Comparison of ENCODE assay signal across 16 cellular contexts in genomic region chr12:111645433-111645832, GRCh38. TPM values are rescaled to one million over a fixed set of nuclear protein-coding genes. Genes with fewer than 3 reads are reported as not detected.
A peak's percentile ranks its signal among the peaks of the same experiment; 100 is the strongest.
DNase-seq lines count a peak whose midpoint lies in the region; ATAC-seq and TF ChIP-seq lines count a peak whose summit lies in the region.
"Had no signal": no experiment of that assay in that cellular context is flagged by ENCODE, and none has a peak within 500 bp of the region (broad histone marks: within the 10 kb centered on the region; RNA-seq: fewer than 3 reads in every experiment).

No MANE protein-coding gene starts in this region.

- H2AFZ ChIP-seq in OCI-LY7 (ENCODE audit: low read length), result no peak overlapping the region
- H2AFZ ChIP-seq in MM.1S (ENCODE audit: low read length), result no peak overlapping the region

- DNase-seq in EH (ENCODE audit: low read depth) (peak; percentile 63), LoVo (ENCODE audit: low spot score) (peak; percentile 45), choroid plexus epithelial cell (ENCODE audit: low read depth) (peak; percentile 59), mesothelial cell of epicardium (ENCODE audit: low spot score in 2 of 2, unreplicated experiment in 2 of 2) (no peak), OCI-LY7 (ENCODE audit: low spot score) (no peak), HuH-7 (ENCODE audit: low spot score) (no peak), MM.1S (no peak)
- DNase-seq: activated gamma-delta T cell; brain microvascular endothelial cell; hypothalamus; MV-4-11; naive B cell; stimulated activated naive CD8-positive, alpha-beta T cell treated with anti-CD3 and anti-CD28 coated beads, Interleukin-15, amount 100 ng/mL, for 72 hours; T-helper 2 cell had no signal

- no peak overlapping the region for H3K4me3 Mint-ChIP-seq in mesothelial cell of epicardium
- H3K4me3 Mint-ChIP-seq: naive B cell; stimulated activated naive CD8-positive, alpha-beta T cell treated with anti-CD3 and anti-CD28 coated beads, Interleukin-15, amount 100 ng/mL, for 72 hours had no signal

- intact Hi-C loops in OCI-LY7 (cut with micrococcal nuclease; ENCODE audit: unreplicated experiment), result no loop called here

- H3K9me3 ChIP-seq in OCI-LY7 (ENCODE audit: low read length), result no peaks in the 10 kb centered on the region
- H3K9me3 ChIP-seq in MM.1S (replicated peaks; ENCODE audit: insufficient read depth, low read length), result no peaks in the 10 kb centered on the region

- POLR2A ChIA-PET in OCI-LY7 (lab: Charles Lee), result no interaction called here

- H3K4me3 ChIP-seq in choroid plexus epithelial cell (ENCODE audit: low read depth, low read length), result no peak overlapping the region
- no peak overlapping the region for H3K4me3 ChIP-seq in OCI-LY7 (ENCODE audit: low read depth, low read length, poor library complexity, severe bottlenecking)
- H3K4me3 ChIP-seq in MM.1S (ENCODE audit: low read length), result no peak overlapping the region

- no peak for TF ChIP-seq CTCF in choroid plexus epithelial cell (conservative IDR thresholded peaks at IDR 0.05; ENCODE audit: low read depth, low read length)
- no peak for TF ChIP-seq CTCF in mesothelial cell of epicardium (IDR thresholded peaks at IDR 0.05; ENCODE audit: unreplicated experiment)
- TF ChIP-seq CTCF in OCI-LY7 (conservative IDR thresholded peaks at IDR 0.05; ENCODE audit: low read length), result no peak
- TF ChIP-seq CTCF in MM.1S (IDR thresholded peaks at IDR 0.05; ENCODE audit: low read length), result no peak

- ATAC-seq in HG03439 (IDR thresholded peaks at IDR 0.05; ENCODE audit: unreplicated experiment), result no peak
- ATAC-seq: activated CD4-positive, CD25-positive, alpha-beta regulatory T cell treated with anti-CD3 and anti-CD28 coated beads, Interleukin-2, amount 50 U/mL, for 24 hours; stimulated activated naive CD8-positive, alpha-beta T cell treated with anti-CD3 and anti-CD28 coated beads, Interleukin-15, amount 100 ng/mL, for 72 hours had no signal

- no peak overlapping the region for H3K9ac ChIP-seq in MM.1S (ENCODE audit: low read length)

- H3K4me2 ChIP-seq in OCI-LY7 (ENCODE audit: low read length) (no peak overlapping the region), MM.1S (ENCODE audit: low read depth, low read length) (no peak overlapping the region)

- H3K27ac ChIP-seq in OCI-LY7 (ENCODE audit: low read depth, low read length, poor library complexity, severe bottlenecking), result no peak overlapping the region
- H3K27ac ChIP-seq in MM.1S (ENCODE audit: low read length), result no peak overlapping the region
- H3K27ac ChIP-seq: brain microvascular endothelial cell had no signal

- H3K27me3 Mint-ChIP-seq in mesothelial cell of epicardium (ENCODE audit: low read depth), result no peaks in the 10 kb centered on the region
- H3K27me3 Mint-ChIP-seq: naive B cell; stimulated activated naive CD8-positive, alpha-beta T cell treated with anti-CD3 and anti-CD28 coated beads, Interleukin-15, amount 100 ng/mL, for 72 hours had no signal

- no peaks in the 10 kb centered on the region for H3K27me3 ChIP-seq in MM.1S (replicated peaks; ENCODE audit: insufficient read depth, low read length)
- H3K27me3 ChIP-seq: brain microvascular endothelial cell had no signal

- no TSS peak for BruUV-seq in OCI-LY7 (replicated peaks; lab: Mats Ljungman, UMichigan)

- no peaks in the 10 kb centered on the region for H3K4me1 ChIP-seq in OCI-LY7 (ENCODE audit: insufficient read depth, low read length, poor library complexity, severe bottlenecking)
- H3K4me1 ChIP-seq in MM.1S (ENCODE audit: low read length), result no peaks in the 10 kb centered on the region

- no peaks in the 10 kb centered on the region for H3K9me3 Mint-ChIP-seq in mesothelial cell of epicardium
- H3K9me3 Mint-ChIP-seq: naive B cell; stimulated activated naive CD8-positive, alpha-beta T cell treated with anti-CD3 and anti-CD28 coated beads, Interleukin-15, amount 100 ng/mL, for 72 hours had no signal

- H3F3A ChIP-seq in MM.1S (ENCODE audit: insufficient read depth, low read length), result no peaks in the 10 kb centered on the region

- no peaks in the 10 kb centered on the region for H3K9me2 ChIP-seq in OCI-LY7 (ENCODE audit: insufficient read depth, low read length)
- H3K9me2 ChIP-seq in MM.1S (replicated peaks; ENCODE audit: insufficient read depth, low read length), result no peaks in the 10 kb centered on the region

- CTCF ChIA-PET in OCI-LY7 (lab: Charles Lee; ENCODE audit: unreplicated experiment), result no interaction called here

- peaks cover 29% of the 10 kb centered on the region for H3K4me1 Mint-ChIP-seq in mesothelial cell of epicardium
- H3K4me1 Mint-ChIP-seq: stimulated activated naive CD8-positive, alpha-beta T cell treated with anti-CD3 and anti-CD28 coated beads, Interleukin-15, amount 100 ng/mL, for 72 hours had no signal

- peaks cover 74% of the 10 kb centered on the region for H3K36me3 ChIP-seq in OCI-LY7 (ENCODE audit: insufficient read depth, low read length)
- H3K36me3 ChIP-seq in MM.1S (replicated peaks; ENCODE audit: insufficient read depth, low read length), result no peaks in the 10 kb centered on the region

- peaks cover 34% of the 10 kb centered on the region for H3K36me3 Mint-ChIP-seq in mesothelial cell of epicardium

- peak overlapping the region; percentile 90 for H3K27ac Mint-ChIP-seq in mesothelial cell of epicardium
- H3K27ac Mint-ChIP-seq: naive B cell had no signal

- H3K79me2 ChIP-seq in OCI-LY7 (ENCODE audit: insufficient read depth, low read depth, low read length), result no peaks in the 10 kb centered on the region
- H3K79me2 ChIP-seq in MM.1S (ENCODE audit: low read length), result no peaks in the 10 kb centered on the region

- H4K20me1 ChIP-seq in OCI-LY7 (ENCODE audit: insufficient read depth, low read length) (no peaks in the 10 kb centered on the region), MM.1S (ENCODE audit: insufficient read depth, low read length) (no peaks in the 10 kb centered on the region)

RNA-seq across cellular contexts. Expression of gene BRAP, which starts 40.3 kb away (rescaled TPM):
- 18.6 to 20.5 TPM (median 19.5 TPM) in 3 replicates for total RNA-seq in mesothelial cell of epicardium
- 14.2 and 15.4 TPM in 2 replicates for total RNA-seq in OCI-LY7 (2014; rRNA removed; shearing (Covaris generic))
- total RNA-seq in OCI-LY7 (2022), result 19.7 and 22.7 TPM in 2 replicates

RNA-seq across cellular contexts. Expression of gene ACAD10, which starts 40.4 kb away (rescaled TPM):
- total RNA-seq in mesothelial cell of epicardium, result 55.2 to 63.8 TPM (median 57.0 TPM) in 3 replicates
- total RNA-seq in OCI-LY7 (2014; rRNA removed; shearing (Covaris generic)), result 13.1 and 15.0 TPM in 2 replicates
- 33.1 and 35.3 TPM in 2 replicates for total RNA-seq in OCI-LY7 (2022)

RNA-seq across cellular contexts. Expression of gene ATXN2, which starts 46.3 kb away (rescaled TPM):
- total RNA-seq in mesothelial cell of epicardium, result 149 to 152 TPM (median 150 TPM) in 3 replicates
- 21.2 and 36.1 TPM in 2 replicates for total RNA-seq in OCI-LY7 (2014; rRNA removed; shearing (Covaris generic))
- total RNA-seq in OCI-LY7 (2022), result 81.4 and 89.0 TPM in 2 replicates

Comparison
In these comparisons a context has a peak if more than half of its experiments do, and no peak if none do; other contexts are left out.
1. DNase-seq: peak in EH (single experiment), LoVo (single experiment) and choroid plexus epithelial cell (single experiment); none in mesothelial cell of epicardium (0 of 2), OCI-LY7 (single experiment), HuH-7 (single experiment) and MM.1S (single experiment).